In genomic region chr6:157261606-157262005, GRCh38 we compare ENCODE assay signal across 35 cellular contexts.
"Had no signal": no experiment of that assay in that cellular context is flagged by ENCODE, and none has a peak within 500 bp of the region (broad histone marks: within the 10 kb centered on the region; RNA-seq: fewer than 3 reads in every experiment).

No MANE protein-coding gene starts in this region.

- H3K4me1 ChIP-seq: adrenal gland, breast epithelium, colonic mucosa, gastroesophageal sphincter had no signal

- H3K27ac Mint-ChIP-seq: activated B cell treated with CpG ODN at 0.5 μM for 24 hours; activated CD8-positive, alpha-beta T cell treated with anti-CD3 and anti-CD28 coated beads for 36 hours; activated naive CD4-positive, alpha-beta T cell treated with anti-CD3 and anti-CD28 coated beads, Interleukin-2, amount 10 ng/mL, durations not matched to agents 7 days and 5 days; activated naive CD4-positive, alpha-beta T cell treated with anti-CD3 and anti-CD28 coated beads, Interleukin-2, amount 50 U/mL, for 72 hours; activated T-cell treated with anti-CD3 and anti-CD28 coated beads, Interleukin-2, amount 50 U/mL, for 72 hours; brain; T-helper 17 cell; T-helper 2 cell treated with Interferon-gamma antibody and Interleukin-4, amounts not matched to agents 5 μg/mL and 100 μg/mL, for 36 hours had no signal

- H3K4me1 Mint-ChIP-seq: activated B cell treated with CpG ODN at 0.5 μM for 24 hours; activated naive CD4-positive, alpha-beta T cell treated with anti-CD3 and anti-CD28 coated beads, Interleukin-2, amount 10 ng/mL, durations not matched to agents 7 days and 5 days had no signal

- H3K4me3 Mint-ChIP-seq: activated B cell treated with CpG ODN at 0.5 μM for 24 hours; activated CD8-positive, alpha-beta T cell treated with anti-CD3 and anti-CD28 coated beads for 36 hours; activated naive CD4-positive, alpha-beta T cell treated with anti-CD3 and anti-CD28 coated beads, Interleukin-2, amount 10 ng/mL, durations not matched to agents 7 days and 5 days; activated T-cell treated with anti-CD3 and anti-CD28 coated beads, Interleukin-2, amount 50 U/mL, for 72 hours; brain; T-helper 17 cell; T-helper 2 cell treated with Interferon-gamma antibody and Interleukin-4, amounts not matched to agents 5 μg/mL and 100 μg/mL, for 36 hours had no signal

- H3K36me3 ChIP-seq: adrenal gland, ascending aorta, breast epithelium, cardiac muscle cell, colonic mucosa, esophagus squamous epithelium, gastroesophageal sphincter, heart right ventricle, WERI-Rb-1 had no signal

- H3K9me3 ChIP-seq: adrenal gland, ascending aorta, breast epithelium, colonic mucosa, esophagus squamous epithelium, gastroesophageal sphincter, heart right ventricle had no signal

- H3K9me3 Mint-ChIP-seq: activated B cell treated with CpG ODN at 0.5 μM for 24 hours; activated CD8-positive, alpha-beta T cell treated with anti-CD3 and anti-CD28 coated beads for 36 hours; activated naive CD4-positive, alpha-beta T cell treated with anti-CD3 and anti-CD28 coated beads, Interleukin-2, amount 10 ng/mL, durations not matched to agents 7 days and 5 days; activated naive CD4-positive, alpha-beta T cell treated with anti-CD3 and anti-CD28 coated beads, Interleukin-2, amount 50 U/mL, for 72 hours; activated T-cell treated with anti-CD3 and anti-CD28 coated beads, Interleukin-2, amount 50 U/mL, for 72 hours; brain; T-helper 2 cell treated with Interferon-gamma antibody and Interleukin-4, amounts not matched to agents 5 μg/mL and 100 μg/mL, for 36 hours had no signal

- H3K27me3 ChIP-seq: adrenal gland, ascending aorta, breast epithelium, cardiac muscle cell, colonic mucosa, esophagus squamous epithelium, gastroesophageal sphincter, heart right ventricle had no signal

- FAIRE-seq: endometrium, endothelial cell of umbilical vein had no signal

- H3K27ac ChIP-seq: adrenal gland, breast epithelium, cardiac muscle cell, colonic mucosa, epithelial cell of prostate, gastroesophageal sphincter, heart right ventricle, WERI-Rb-1 had no signal

- DNase-seq: activated B cell treated with CpG ODN at 0.5 μM for 24 hours; activated CD4-positive, alpha-beta T cell treated with anti-CD3 and anti-CD28 coated beads for 48 hours; activated CD4-positive, alpha-beta T cell treated with anti-CD3 and anti-CD28 coated beads, Interleukin-2, amount 50 U/mL, for 1 hour; activated CD4-positive, alpha-beta T cell treated with anti-CD3 and anti-CD28 coated beads, Interleukin-2, amount 50 U/mL, for 48 hours; activated CD8-positive, alpha-beta memory T cell treated with anti-CD3 and anti-CD28 coated beads for 24 hours; activated CD8-positive, alpha-beta T cell treated with anti-CD3 and anti-CD28 coated beads for 36 hours; activated gamma-delta T cell; activated naive CD4-positive, alpha-beta T cell; activated naive CD4-positive, alpha-beta T cell treated with anti-CD3 and anti-CD28 coated beads, Interleukin-2, amount 10 ng/mL, durations not matched to agents 7 days and 5 days; activated T-cell treated with anti-CD3 and anti-CD28 coated beads, Interleukin-2, amount 50 U/mL, for 1 hour; activated T-cell treated with anti-CD3 and anti-CD28 coated beads, Interleukin-2, amount 50 U/mL, for 72 hours; adrenal gland; amygdala; central memory CD4-positive, alpha-beta T cell; cerebellar nuclear complex; colonic mucosa; effector CD8-positive, alpha-beta T cell; esophagus squamous epithelium; foreskin melanocyte; heart right ventricle; T-helper 1 cell; T-helper 17 cell; T1000; WERI-Rb-1 had no signal

- ATAC-seq: activated CD4-positive, CD25-positive, alpha-beta regulatory T cell treated with anti-CD3 and anti-CD28 coated beads, Interleukin-2, amount 50 U/mL, for 24 hours; activated CD8-positive, alpha-beta T cell treated with anti-CD3 and anti-CD28 coated beads for 36 hours; activated naive CD4-positive, alpha-beta T cell treated with anti-CD3 and anti-CD28 coated beads, Interleukin-2, amount 50 U/mL, for 72 hours; activated T-cell treated with anti-CD3 and anti-CD28 coated beads, Interleukin-2, amount 50 U/mL, for 72 hours; gastroesophageal sphincter; heart right ventricle; T-helper 17 cell had no signal

- H3K36me3 Mint-ChIP-seq: activated naive CD4-positive, alpha-beta T cell treated with anti-CD3 and anti-CD28 coated beads, Interleukin-2, amount 10 ng/mL, durations not matched to agents 7 days and 5 days; activated naive CD4-positive, alpha-beta T cell treated with anti-CD3 and anti-CD28 coated beads, Interleukin-2, amount 50 U/mL, for 72 hours; brain had no signal

- H3K4me3 ChIP-seq: adrenal gland, ascending aorta, breast epithelium, cardiac muscle cell, colonic mucosa, esophagus squamous epithelium, gastroesophageal sphincter, heart right ventricle had no signal
